20 cellular contexts compared by ENCODE assay signal in genomic region chr22:49858827-49859226, GRCh38. TPM values are rescaled to one million over a fixed set of nuclear protein-coding genes. Genes with fewer than 3 reads are reported as not detected.
DNase-seq lines count a peak whose midpoint lies in the region; ATAC-seq and TF ChIP-seq lines count a peak whose summit lies in the region.
"Had no signal": no experiment of that assay in that cellular context is flagged by ENCODE, and none has a peak within 500 bp of the region (broad histone marks: within the 10 kb centered on the region; RNA-seq: fewer than 3 reads in every experiment).

No MANE protein-coding gene starts in this region.

- H3K4me1 ChIP-seq in endodermal cell (ENCODE audit: control insufficient read depth, insufficient read depth, low read length): peaks cover 2% of the 10 kb centered on the region
- H3K4me1 ChIP-seq in spleen: peaks cover 12 to 81% (median 40%) of the 10 kb centered on the region in 6 donors

- CTCF ChIA-PET in WTC11 (lab: Charles Lee): no interaction called here

- H3K36me3 ChIP-seq in endodermal cell (ENCODE audit: control insufficient read depth, insufficient read depth, low read length) (no peaks in the 10 kb centered on the region), spleen (no peaks in the 10 kb centered on the region)
- H3K36me3 ChIP-seq: HAP-1 had no signal

- H3K9me3 ChIP-seq in endodermal cell (ENCODE audit: control insufficient read depth, low read length) (no peaks in the 10 kb centered on the region), spleen (no peaks in the 10 kb centered on the region)
- H3K9me3 ChIP-seq: HAP-1 had no signal

- no peak overlapping the region for H3K9ac ChIP-seq in endodermal cell (ENCODE audit: extremely low read depth, low read length, poor library complexity, severe bottlenecking)

- POLR2A ChIA-PET in WTC11 (lab: Charles Lee): interaction anchor here (0.5 kb wide), 1 partner anchor 9 kb away, joined by 3 read pairs; no protein-coding TSS in a partner anchor

- H3K27me3 Mint-ChIP-seq in WTC11 (ENCODE audit: low read depth) (no peaks in the 10 kb centered on the region), endodermal cell (ENCODE audit: insufficient read depth) (no peaks in the 10 kb centered on the region)
- H3K27me3 Mint-ChIP-seq: B cell had no signal

- H3K9me3 Mint-ChIP-seq in WTC11: no peaks in the 10 kb centered on the region
- H3K9me3 Mint-ChIP-seq in endodermal cell: no peaks in the 10 kb centered on the region

- TF ChIP-seq CTCF in WTC11 (IDR thresholded peaks at IDR 0.05) (no peak), endodermal cell (conservative IDR thresholded peaks at IDR 0.05) (no peak), spleen (IDR thresholded peaks at IDR 0.05 in 8 of 11, conservative IDR thresholded peaks at IDR 0.05 in 3 of 11) (no peak)

- H3K4me1 Mint-ChIP-seq in WTC11 (peaks cover 31% of the 10 kb centered on the region), endodermal cell (peaks cover 18% of the 10 kb centered on the region)

- intact Hi-C loops in spleen (cut with DNase I; ENCODE audit: low total_unique reads): no loop called here

- peak; percentile 54 for DNase-seq in activated effector memory CD4-positive, alpha-beta T cell treated with anti-CD3 and anti-CD28 coated beads, Interleukin-2, amount 50 U/mL, for 16 hours
- DNase-seq in activated effector memory CD4-positive, alpha-beta T cell treated with Interleukin-2 at 50 U/mL for 16 hours: no peak
- DNase-seq in WTC11 (ENCODE audit: low spot score) (no peak), endodermal cell (no peak), spleen (peak; percentile 63), DMS53 treated with DMSO at 0.1 percent for 48 hours (lab: John Stamatoyannopoulos, UW; ENCODE audit: unreplicated experiment) (no peak), NCI-H2196 (lab: John Stamatoyannopoulos, UW; ENCODE audit: unreplicated experiment) (no peak), iPS-NIHi7 (ENCODE audit: extremely low spot score) (no peak)
- DNase-seq: 8988T, DND-41, KBM-7, MV-4-11, NCI-H1694 treated with DMSO at 0.1 percent for 48 hours, NCI-H510A, NCI-H774, OCI-M1, Right ventricle myocardium superior had no signal

- H3K27ac ChIP-seq in endodermal cell (ENCODE audit: low read depth, low read length) (no peak overlapping the region), spleen (no peak overlapping the region)
- H3K27ac ChIP-seq: SK-N-MC had no signal

- H3K27me3 ChIP-seq in endodermal cell (ENCODE audit: control insufficient read depth, insufficient read depth, low read length, poor library complexity, severe bottlenecking) (no peaks in the 10 kb centered on the region), spleen (replicated peaks in 1 of 7) (no peaks in the 10 kb centered on the region)

- H3K36me3 Mint-ChIP-seq in WTC11 (no peaks in the 10 kb centered on the region), endodermal cell (ENCODE audit: low read depth) (peaks cover 2% of the 10 kb centered on the region)

- H3K27ac Mint-ChIP-seq in WTC11 (peak overlapping the region; percentile 54; the same call in 1 of the 2 replicates), endodermal cell (peak overlapping the region; percentile 44)
- H3K27ac Mint-ChIP-seq: B cell had no signal

- WGBS in endodermal cell (ENCODE audit: insufficient coverage in 1 of 2, insufficient read length in 1 of 2), 2 experiments: 93 to 95% methylated on average over 11 to 13 of the region's 14 CpGs
- 79 to 93% (median 89%) methylated on average over 13 to 14 of the region's 14 CpGs for WGBS in spleen, 5 donors

- H3K4me3 Mint-ChIP-seq in WTC11: no peak overlapping the region
- no peak overlapping the region for H3K4me3 Mint-ChIP-seq in endodermal cell
- H3K4me3 Mint-ChIP-seq: B cell had no signal

- no peak for ATAC-seq in WTC11

- H3K4me3 ChIP-seq in endodermal cell (ENCODE audit: low read length): no peak overlapping the region
- no peak overlapping the region for H3K4me3 ChIP-seq in spleen
- H3K4me3 ChIP-seq: HAP-1, SK-N-MC had no signal

- TF ChIP-seq POLR2A in spleen (IDR thresholded peaks at IDR 0.05): no peak

TF ChIP-seq in WTC11, 78 proteins besides CTCF, POLR2A, EP300 and RAD21:
- no peak for TF ChIP-seq NFE2L1 (CRISPR knock-in tag; IDR thresholded peaks at IDR 0.05)
- TF ChIP-seq ZMAT4 (CRISPR knock-in tag; IDR thresholded peaks at IDR 0.05): no peak
- no peak for TF ChIP-seq NFYB (CRISPR knock-in tag; conservative IDR thresholded peaks at IDR 0.05; ENCODE audit: low read depth)
- no peak for TF ChIP-seq TCF7 (CRISPR knock-in tag; IDR thresholded peaks at IDR 0.05; ENCODE audit: low read depth)
- TF ChIP-seq SMAD3 (CRISPR knock-in tag; IDR thresholded peaks at IDR 0.05; ENCODE audit: borderline replicate concordance): no peak
- TF ChIP-seq PREB (CRISPR knock-in tag; IDR thresholded peaks at IDR 0.05; ENCODE audit: borderline replicate concordance): no peak
- no peak for TF ChIP-seq STAT6 (CRISPR knock-in tag; conservative IDR thresholded peaks at IDR 0.05; ENCODE audit: low read depth)
- TF ChIP-seq GTF2I (CRISPR knock-in tag; conservative IDR thresholded peaks at IDR 0.05): no peak
- TF ChIP-seq NR2C2 (CRISPR knock-in tag; IDR thresholded peaks at IDR 0.05): no peak
- TF ChIP-seq SP1 (CRISPR knock-in tag; conservative IDR thresholded peaks at IDR 0.05): no peak
- no peak for TF ChIP-seq IRF2 (CRISPR knock-in tag; IDR thresholded peaks at IDR 0.05; ENCODE audit: borderline replicate concordance, low read depth)
- no peak for TF ChIP-seq MYBL2 (CRISPR knock-in tag; IDR thresholded peaks at IDR 0.05)

RNA-seq across cellular contexts. Expression of gene ZBED4, which starts 5.2 kb away (rescaled TPM):
- total RNA-seq in WTC11 (2021) (24.7 to 29.2 TPM (median 24.8 TPM) in 3 replicates), endodermal cell (10 to 100 TPM; 22.0 to 26.6 TPM), spleen (10 to 100 TPM; 10.1 to 23.2 (median 16.1) TPM)
- 31.2 TPM for polyA plus RNA-seq in endodermal cell (2013, experiment 1 of 2)
- polyA plus RNA-seq in endodermal cell (2013, experiment 2 of 2): 29.0 TPM
- polyA plus RNA-seq in spleen: 1 to 10 TPM; 2.9 to 5.3 (median 3.5) TPM

RNA-seq across cellular contexts. Expression of gene BRD1, which starts 31.2 kb away (rescaled TPM):
- 36.4 to 37.9 TPM (median 36.6 TPM) in 3 replicates for total RNA-seq in WTC11 (2021)
- 10 to 100 TPM; 49.5 to 54.9 TPM for total RNA-seq in endodermal cell
- 39.8 TPM for polyA plus RNA-seq in endodermal cell (2013, experiment 1 of 2)
- polyA plus RNA-seq in endodermal cell (2013, experiment 2 of 2): 36.7 TPM
- 10 to 100 TPM; 35.3 to 59.6 (median 46.9) TPM for total RNA-seq in spleen
- 10 to 100 TPM; 14.2 to 23.1 (median 17.6) TPM for polyA plus RNA-seq in spleen

RNA-seq across cellular contexts. Expression of gene ALG12, which starts 59.4 kb away (rescaled TPM):
- 26.5 to 29.2 TPM (median 26.7 TPM) in 3 replicates for total RNA-seq in WTC11 (2021)
- total RNA-seq in endodermal cell: 10 to 100 TPM; 19.7 to 26.2 TPM
- 16.2 TPM for polyA plus RNA-seq in endodermal cell (2013, experiment 1 of 2)
- polyA plus RNA-seq in endodermal cell (2013, experiment 2 of 2): 12.6 TPM
- total RNA-seq in spleen: 10 to 100 TPM; 10.2 to 20.1 (median 13.3) TPM
- polyA plus RNA-seq in spleen: 1 to 10 TPM; 5.7 to 7.1 (median 5.9) TPM

RNA-seq across cellular contexts. Expression of gene CRELD2, which starts 59.6 kb away (rescaled TPM):
- 34.9 to 42.8 TPM (median 35.2 TPM) in 3 replicates for total RNA-seq in WTC11 (2021)
- total RNA-seq in endodermal cell: 10 to 100 TPM; 39.8 to 62.9 TPM
- 27.1 TPM for polyA plus RNA-seq in endodermal cell (2013, experiment 1 of 2)
- polyA plus RNA-seq in endodermal cell (2013, experiment 2 of 2): 27.4 TPM
- total RNA-seq in spleen: 10 to 100 TPM; 23.2 to 46.3 (median 38.1) TPM
- polyA plus RNA-seq in spleen: 10 to 100 TPM; 16.2 to 26.3 (median 18.3) TPM

Comparison
In these comparisons a context has a peak if more than half of its experiments do, and no peak if none do; other contexts are left out.
1. DNase-seq: peak in activated effector memory CD4-positive, alpha-beta T cell treated with anti-CD3 and anti-CD28 coated beads, Interleukin-2, amount 50 U/mL, for 16 hours (single experiment) and spleen (single experiment); none in activated effector memory CD4-positive, alpha-beta T cell treated with Interleukin-2 at 50 U/mL for 16 hours (single experiment), WTC11 (single experiment), endodermal cell (single experiment), DMS53 treated with DMSO at 0.1 percent for 48 hours (single experiment), NCI-H2196 (single experiment) and iPS-NIHi7 (single experiment).